In the genomic region with DNA sequence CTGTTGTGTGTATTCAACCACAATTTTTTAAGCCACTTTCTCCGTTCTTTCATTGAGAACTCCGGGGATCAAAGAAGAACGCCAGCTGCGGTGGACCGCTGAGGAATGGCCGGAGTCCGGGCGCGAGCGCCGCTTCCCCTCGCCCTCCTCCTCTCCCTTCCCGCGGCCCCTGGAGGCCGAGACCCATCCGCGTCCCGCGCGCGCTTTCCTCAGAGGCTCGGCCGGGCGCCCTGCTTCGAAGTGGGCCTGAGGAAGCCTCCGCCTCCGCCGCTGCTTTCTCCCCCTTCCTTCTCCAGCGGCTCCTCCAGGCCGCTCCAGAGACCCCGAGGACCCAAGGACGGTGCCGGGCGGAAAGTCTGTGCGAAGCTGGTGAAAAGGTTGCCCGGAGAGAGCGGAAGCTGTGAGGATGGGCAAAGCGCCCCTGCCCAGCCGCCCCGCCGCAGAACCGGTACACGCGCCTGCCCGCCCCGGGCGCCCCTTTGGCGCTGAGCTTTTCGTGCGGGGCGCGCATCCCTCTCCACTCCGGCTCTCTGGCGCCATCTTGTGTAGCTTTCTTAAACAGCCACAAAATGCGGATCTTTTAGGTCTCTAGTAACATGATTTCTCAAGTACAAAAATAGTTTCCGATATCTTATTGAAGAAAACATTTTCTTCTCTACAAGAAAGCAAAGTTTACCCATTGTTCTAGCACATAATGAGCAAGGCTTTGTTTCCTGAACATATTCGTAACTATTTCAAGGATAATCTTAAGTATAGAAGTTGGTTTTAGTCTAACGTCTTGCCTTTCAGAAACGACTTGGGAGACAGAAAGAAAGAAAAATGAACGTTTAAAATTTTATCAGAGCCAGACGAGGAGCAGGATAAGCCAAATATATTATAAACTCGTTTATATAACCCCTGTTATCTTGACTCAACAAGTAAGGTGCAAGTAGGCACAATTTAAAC, we compare ENCODE assay signal across 1 cellular context.
TF ChIP-seq lines count a peak whose summit lies in the region.

No MANE protein-coding gene starts in this region.

TF ChIP-seq in GM23338, 12 proteins besides CTCF, POLR2A, EP300 and RAD21 (continued from another document):
- TF ChIP-seq, protein P1, sequence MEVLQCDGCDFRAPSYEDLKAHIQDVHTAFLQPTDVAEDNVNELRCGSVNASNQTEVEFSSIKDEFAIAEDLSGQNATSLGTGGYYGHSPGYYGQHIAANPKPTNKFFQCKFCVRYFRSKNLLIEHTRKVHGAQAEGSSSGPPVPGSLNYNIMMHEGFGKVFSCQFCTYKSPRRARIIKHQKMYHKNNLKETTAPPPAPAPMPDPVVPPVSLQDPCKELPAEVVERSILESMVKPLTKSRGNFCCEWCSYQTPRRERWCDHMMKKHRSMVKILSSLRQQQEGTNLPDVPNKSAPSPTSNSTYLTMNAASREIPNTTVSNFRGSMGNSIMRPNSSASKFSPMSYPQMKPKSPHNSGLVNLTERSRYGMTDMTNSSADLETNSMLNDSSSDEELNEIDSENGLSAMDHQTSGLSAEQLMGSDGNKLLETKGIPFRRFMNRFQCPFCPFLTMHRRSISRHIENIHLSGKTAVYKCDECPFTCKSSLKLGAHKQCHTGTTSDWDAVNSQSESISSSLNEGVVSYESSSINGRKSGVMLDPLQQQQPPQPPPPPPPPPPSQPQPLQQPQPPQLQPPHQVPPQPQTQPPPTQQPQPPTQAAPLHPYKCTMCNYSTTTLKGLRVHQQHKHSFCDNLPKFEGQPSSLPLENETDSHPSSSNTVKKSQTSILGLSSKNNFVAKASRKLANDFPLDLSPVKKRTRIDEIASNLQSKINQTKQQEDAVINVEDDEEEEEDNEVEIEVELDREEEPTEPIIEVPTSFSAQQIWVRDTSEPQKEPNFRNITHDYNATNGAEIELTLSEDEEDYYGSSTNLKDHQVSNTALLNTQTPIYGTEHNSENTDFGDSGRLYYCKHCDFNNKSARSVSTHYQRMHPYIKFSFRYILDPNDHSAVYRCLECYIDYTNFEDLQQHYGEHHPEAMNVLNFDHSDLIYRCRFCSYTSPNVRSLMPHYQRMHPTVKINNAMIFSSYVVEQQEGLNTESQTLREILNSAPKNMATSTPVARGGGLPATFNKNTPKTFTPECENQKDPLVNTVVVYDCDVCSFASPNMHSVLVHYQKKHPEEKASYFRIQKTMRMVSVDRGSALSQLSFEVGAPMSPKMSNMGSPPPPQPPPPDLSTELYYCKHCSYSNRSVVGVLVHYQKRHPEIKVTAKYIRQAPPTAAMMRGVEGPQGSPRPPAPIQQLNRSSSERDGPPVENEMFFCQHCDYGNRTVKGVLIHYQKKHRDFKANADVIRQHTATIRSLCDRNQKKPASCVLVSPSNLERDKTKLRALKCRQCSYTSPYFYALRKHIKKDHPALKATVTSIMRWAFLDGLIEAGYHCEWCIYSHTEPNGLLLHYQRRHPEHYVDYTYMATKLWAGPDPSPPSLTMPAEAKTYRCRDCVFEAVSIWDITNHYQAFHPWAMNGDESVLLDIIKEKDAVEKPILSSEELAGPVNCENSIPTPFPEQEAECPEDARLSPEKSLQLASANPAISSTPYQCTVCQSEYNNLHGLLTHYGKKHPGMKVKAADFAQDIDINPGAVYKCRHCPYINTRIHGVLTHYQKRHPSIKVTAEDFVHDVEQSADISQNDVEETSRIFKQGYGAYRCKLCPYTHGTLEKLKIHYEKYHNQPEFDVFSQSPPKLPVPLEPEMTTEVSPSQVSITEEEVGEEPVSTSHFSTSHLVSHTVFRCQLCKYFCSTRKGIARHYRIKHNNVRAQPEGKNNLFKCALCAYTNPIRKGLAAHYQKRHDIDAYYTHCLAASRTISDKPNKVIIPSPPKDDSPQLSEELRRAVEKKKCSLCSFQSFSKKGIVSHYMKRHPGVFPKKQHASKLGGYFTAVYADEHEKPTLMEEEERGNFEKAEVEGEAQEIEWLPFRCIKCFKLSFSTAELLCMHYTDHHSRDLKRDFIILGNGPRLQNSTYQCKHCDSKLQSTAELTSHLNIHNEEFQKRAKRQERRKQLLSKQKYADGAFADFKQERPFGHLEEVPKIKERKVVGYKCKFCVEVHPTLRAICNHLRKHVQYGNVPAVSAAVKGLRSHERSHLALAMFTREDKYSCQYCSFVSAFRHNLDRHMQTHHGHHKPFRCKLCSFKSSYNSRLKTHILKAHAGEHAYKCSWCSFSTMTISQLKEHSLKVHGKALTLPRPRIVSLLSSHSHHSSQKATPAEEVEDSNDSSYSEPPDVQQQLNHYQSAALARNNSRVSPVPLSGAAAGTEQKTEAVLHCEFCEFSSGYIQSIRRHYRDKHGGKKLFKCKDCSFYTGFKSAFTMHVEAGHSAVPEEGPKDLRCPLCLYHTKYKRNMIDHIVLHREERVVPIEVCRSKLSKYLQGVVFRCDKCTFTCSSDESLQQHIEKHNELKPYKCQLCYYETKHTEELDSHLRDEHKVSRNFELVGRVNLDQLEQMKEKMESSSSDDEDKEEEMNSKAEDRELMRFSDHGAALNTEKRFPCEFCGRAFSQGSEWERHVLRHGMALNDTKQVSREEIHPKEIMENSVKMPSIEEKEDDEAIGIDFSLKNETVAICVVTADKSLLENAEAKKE (CRISPR knock-in tag; IDR thresholded peaks at IDR 0.05) = no peak
- TF ChIP-seq EZH2phosphoT487 (IDR thresholded peaks at IDR 0.05; ENCODE audit: unreplicated experiment) (no peak), NANOG (IDR thresholded peaks at IDR 0.05; ENCODE audit: borderline replicate concordance) (no peak), POLR2AphosphoS5 (IDR thresholded peaks at IDR 0.05; ENCODE audit: low read depth) (no peak), EZH2 (IDR thresholded peaks at IDR 0.05; ENCODE audit: low read depth, unreplicated experiment) (no peak), ZNF331 (CRISPR knock-in tag; IDR thresholded peaks at IDR 0.05; ENCODE audit: low read depth) (no peak), JUNB (IDR thresholded peaks at IDR 0.05; ENCODE audit: unreplicated experiment) (no peak)
- TF ChIP-seq, protein P2, sequence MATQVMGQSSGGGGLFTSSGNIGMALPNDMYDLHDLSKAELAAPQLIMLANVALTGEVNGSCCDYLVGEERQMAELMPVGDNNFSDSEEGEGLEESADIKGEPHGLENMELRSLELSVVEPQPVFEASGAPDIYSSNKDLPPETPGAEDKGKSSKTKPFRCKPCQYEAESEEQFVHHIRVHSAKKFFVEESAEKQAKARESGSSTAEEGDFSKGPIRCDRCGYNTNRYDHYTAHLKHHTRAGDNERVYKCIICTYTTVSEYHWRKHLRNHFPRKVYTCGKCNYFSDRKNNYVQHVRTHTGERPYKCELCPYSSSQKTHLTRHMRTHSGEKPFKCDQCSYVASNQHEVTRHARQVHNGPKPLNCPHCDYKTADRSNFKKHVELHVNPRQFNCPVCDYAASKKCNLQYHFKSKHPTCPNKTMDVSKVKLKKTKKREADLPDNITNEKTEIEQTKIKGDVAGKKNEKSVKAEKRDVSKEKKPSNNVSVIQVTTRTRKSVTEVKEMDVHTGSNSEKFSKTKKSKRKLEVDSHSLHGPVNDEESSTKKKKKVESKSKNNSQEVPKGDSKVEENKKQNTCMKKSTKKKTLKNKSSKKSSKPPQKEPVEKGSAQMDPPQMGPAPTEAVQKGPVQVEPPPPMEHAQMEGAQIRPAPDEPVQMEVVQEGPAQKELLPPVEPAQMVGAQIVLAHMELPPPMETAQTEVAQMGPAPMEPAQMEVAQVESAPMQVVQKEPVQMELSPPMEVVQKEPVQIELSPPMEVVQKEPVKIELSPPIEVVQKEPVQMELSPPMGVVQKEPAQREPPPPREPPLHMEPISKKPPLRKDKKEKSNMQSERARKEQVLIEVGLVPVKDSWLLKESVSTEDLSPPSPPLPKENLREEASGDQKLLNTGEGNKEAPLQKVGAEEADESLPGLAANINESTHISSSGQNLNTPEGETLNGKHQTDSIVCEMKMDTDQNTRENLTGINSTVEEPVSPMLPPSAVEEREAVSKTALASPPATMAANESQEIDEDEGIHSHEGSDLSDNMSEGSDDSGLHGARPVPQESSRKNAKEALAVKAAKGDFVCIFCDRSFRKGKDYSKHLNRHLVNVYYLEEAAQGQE (IDR thresholded peaks at IDR 0.05; ENCODE audit: unreplicated experiment) = no peak
- TF ChIP-seq, protein P3, sequence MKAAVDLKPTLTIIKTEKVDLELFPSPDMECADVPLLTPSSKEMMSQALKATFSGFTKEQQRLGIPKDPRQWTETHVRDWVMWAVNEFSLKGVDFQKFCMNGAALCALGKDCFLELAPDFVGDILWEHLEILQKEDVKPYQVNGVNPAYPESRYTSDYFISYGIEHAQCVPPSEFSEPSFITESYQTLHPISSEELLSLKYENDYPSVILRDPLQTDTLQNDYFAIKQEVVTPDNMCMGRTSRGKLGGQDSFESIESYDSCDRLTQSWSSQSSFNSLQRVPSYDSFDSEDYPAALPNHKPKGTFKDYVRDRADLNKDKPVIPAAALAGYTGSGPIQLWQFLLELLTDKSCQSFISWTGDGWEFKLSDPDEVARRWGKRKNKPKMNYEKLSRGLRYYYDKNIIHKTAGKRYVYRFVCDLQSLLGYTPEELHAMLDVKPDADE (IDR thresholded peaks at IDR 0.05) = no peak
